8 cellular contexts compared by ENCODE assay signal in genomic region chr19:13834308-13834790, GRCh38. TPM values are rescaled to one million over a fixed set of nuclear protein-coding genes. Genes with fewer than 3 reads are reported as not detected.
DNase-seq lines count a peak whose midpoint lies in the region; ATAC-seq and TF ChIP-seq lines count a peak whose summit lies in the region.

No MANE protein-coding gene starts in this region.

- peak overlapping the region; percentile 90 for H3K27ac Mint-ChIP-seq in activated naive CD8-positive, alpha-beta T cell

- no peaks in the 10 kb centered on the region for H3K27me3 ChIP-seq in tibial nerve

- H3K9me3 ChIP-seq in tibial nerve: no peaks in the 10 kb centered on the region

- TF ChIP-seq POLR2A in tibial nerve (IDR thresholded peaks at IDR 0.05): no peak

- 58 to 70% methylated on average over 9 of the region's 9 CpGs for WGBS in tibial nerve, 2 donors

- H3K4me1 ChIP-seq in tibial nerve: peaks cover 0 to 72% (median 55%) of the 10 kb centered on the region in 4 donors

- H3K36me3 ChIP-seq in tibial nerve: peaks cover 0 to 52% (median 2%) of the 10 kb centered on the region in 3 donors

- H3K27me3 Mint-ChIP-seq in activated naive CD8-positive, alpha-beta T cell: no peaks in the 10 kb centered on the region

- peak overlapping the region; percentile 80 for H3K4me3 Mint-ChIP-seq in activated naive CD8-positive, alpha-beta T cell

- no peak for TF ChIP-seq EP300 in tibial nerve (IDR thresholded peaks at IDR 0.05)

- peak overlapping the region; percentile 69 to 94 (median 81) for H3K27ac ChIP-seq in tibial nerve

- H3K9me3 Mint-ChIP-seq in activated naive CD8-positive, alpha-beta T cell (ENCODE audit: low read depth): no peaks in the 10 kb centered on the region

- ATAC-seq in GM21717 (IDR thresholded peaks at IDR 0.05; ENCODE audit: unreplicated experiment): no peak

- peak; percentile 58 for DNase-seq in activated T-cell treated with anti-CD3 and anti-CD28 coated beads, Interleukin-2, amount 50 U/mL, for 1 hour
- DNase-seq in activated T-cell treated with anti-CD3 and anti-CD28 coated beads for 4 hours (no peak), kidney glomerular epithelial cell (lab: John Stamatoyannopoulos, UW) (peak; percentile 57), tibial nerve (ENCODE audit: low spot score in 2 of 2) (no peak), NCI-H1930 (lab: John Stamatoyannopoulos, UW) (no peak), Kasumi-1 (lab: John Stamatoyannopoulos, UW) (no peak)

- H3K4me1 Mint-ChIP-seq in activated naive CD8-positive, alpha-beta T cell (ENCODE audit: low read depth): peaks cover 37% of the 10 kb centered on the region

- no peaks in the 10 kb centered on the region for H3K36me3 Mint-ChIP-seq in activated naive CD8-positive, alpha-beta T cell

- no peak for TF ChIP-seq CTCF in tibial nerve (IDR thresholded peaks at IDR 0.05)

- H3K4me3 ChIP-seq in tibial nerve: no peak overlapping the region

RNA-seq across cellular contexts. Expression of gene ZSWIM4, which starts 39.1 kb away (rescaled TPM):
- total RNA-seq in tibial nerve: 10 to 100 TPM in 1 of 4 donors, 1 to 10 TPM in 3; 2.8 to 19.8 (median 4.0) TPM

RNA-seq across cellular contexts. Expression of gene NANOS3, which starts 42.6 kb away (rescaled TPM):
- not detected for total RNA-seq in tibial nerve

Comparison
In these comparisons a context has a peak if more than half of its experiments do, and no peak if none do; other contexts are left out.
1. DNase-seq: peak in activated T-cell treated with anti-CD3 and anti-CD28 coated beads, Interleukin-2, amount 50 U/mL, for 1 hour (single experiment) and kidney glomerular epithelial cell (single experiment); none in activated T-cell treated with anti-CD3 and anti-CD28 coated beads for 4 hours (single experiment), tibial nerve (0 of 2), NCI-H1930 (0 of 2) and Kasumi-1 (0 of 2).